20 cellular contexts compared by ENCODE assay signal in genomic region chr3:168981396-168981795, GRCh38.
"Had no signal": no experiment of that assay in that cellular context is flagged by ENCODE, and none has a peak within 500 bp of the region (broad histone marks: within the 10 kb centered on the region; RNA-seq: fewer than 3 reads in every experiment).

No MANE protein-coding gene starts in this region.

- H3K4me1 ChIP-seq: prostate gland, right atrium auricular region, suprapubic skin, vagina had no signal

- DNase-seq: activated CD4-positive, alpha-beta T cell treated with anti-CD3 and anti-CD28 coated beads, Interleukin-2, amount 10 ng/mL, durations not matched to agents 7 days and 5 days; activated CD8-positive, alpha-beta T cell treated with anti-CD3 and anti-CD28 coated beads, Interleukin-2, amount 10 ng/mL, durations not matched to agents 7 days and 5 days; activated naive CD4-positive, alpha-beta T cell treated with anti-CD3 and anti-CD28 coated beads for 36 hours; activated T-cell treated with anti-CD3 and anti-CD28 coated beads, Interleukin-2, amount 50 U/mL, for 24 hours; anterior cingulate cortex; brain microvascular endothelial cell; cerebellar nuclear complex; cortex of kidney; glutamatergic neuron; hippocampal formation; islet precursor cell; stimulated activated CD4-positive, alpha-beta T cell treated with anti-CD3 and anti-CD28 coated beads, Interleukin-2, amount 100 ng/mL, for 24 hours; stimulated activated naive CD4-positive, alpha-beta T cell treated with Interleukin-2 at 50 U/mL for 16 hours; trophoblast cell had no signal

- H3K4me3 ChIP-seq: esophagus muscularis mucosa, lung, prostate gland, right atrium auricular region, suprapubic skin, vagina had no signal

- H3K27ac ChIP-seq: brain microvascular endothelial cell, esophagus muscularis mucosa, prostate gland, right atrium auricular region, suprapubic skin, vagina had no signal

- H3K9me3 ChIP-seq: esophagus muscularis mucosa, prostate gland, right atrium auricular region, suprapubic skin, vagina had no signal

- H3K27me3 ChIP-seq: brain microvascular endothelial cell, esophagus muscularis mucosa, suprapubic skin, vagina had no signal

- H3K36me3 ChIP-seq: brain microvascular endothelial cell, esophagus muscularis mucosa, prostate gland, right atrium auricular region, suprapubic skin, vagina had no signal
